ENCODE assay signal across 15 cellular contexts in the genomic region with DNA sequence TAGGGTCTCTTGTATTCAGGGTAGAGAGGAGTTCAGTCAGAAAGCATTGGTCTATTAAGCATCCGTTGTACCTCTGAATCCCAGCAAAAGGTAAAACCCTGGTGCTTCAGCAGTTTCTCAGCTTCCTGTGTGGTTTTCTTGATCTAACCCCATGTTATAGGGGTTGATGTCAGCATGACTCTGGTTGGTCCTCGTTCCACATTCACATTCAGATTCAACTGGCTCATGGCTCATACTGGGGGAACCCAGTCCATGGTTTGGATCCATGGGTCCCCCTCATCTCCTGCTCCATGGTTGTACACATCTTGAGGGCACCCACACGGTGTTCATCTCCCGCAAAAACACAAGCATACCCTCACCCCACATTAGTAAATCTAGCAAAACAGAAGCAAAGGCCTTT. TPM values are rescaled to one million over a fixed set of nuclear protein-coding genes. Genes with fewer than 3 reads are reported as not detected.
DNase-seq lines count a peak whose midpoint lies in the region; ATAC-seq and TF ChIP-seq lines count a peak whose summit lies in the region.
"Had no signal": no experiment of that assay in that cellular context is flagged by ENCODE, and none has a peak within 500 bp of the region (broad histone marks: within the 10 kb centered on the region; RNA-seq: fewer than 3 reads in every experiment).

No MANE protein-coding gene starts in this region.

- no peak overlapping the region for H3K9ac ChIP-seq in endodermal cell (ENCODE audit: extremely low read depth, low read length, poor library complexity, severe bottlenecking)
- H3K9ac ChIP-seq: KMS-11 had no signal

- H3K4me1 Mint-ChIP-seq in activated naive CD4-positive, alpha-beta T cell treated with anti-CD3 and anti-CD28 coated beads, Interleukin-2, amount 10 ng/mL, durations not matched to agents 7 days and 5 days = peaks cover 10% of the 10 kb centered on the region
- peaks cover 11% of the 10 kb centered on the region for H3K4me1 Mint-ChIP-seq in activated T-helper 1 cell treated with anti-CD3 and anti-CD28 coated beads, Interleukin-12 subunit alpha, Interleukin-12 subunit beta, Interleukin-2, Interleukin-4 antibody, amounts not matched to agents 30 ng/mL and 10 ng/mL and 1 ng/mL, durations not matched to agents 14 hours and 24 hours and 36 hours (ENCODE audit: low read depth)
- peaks cover 8% of the 10 kb centered on the region for H3K4me1 Mint-ChIP-seq in stimulated activated effector memory CD8-positive, alpha-beta T cell treated with anti-CD3 and anti-CD28 coated beads, Interleukin-12 subunit alpha, Interleukin-12 subunit beta, amount 100 ng/mL, for 72 hours
- peaks cover 12% of the 10 kb centered on the region for H3K4me1 Mint-ChIP-seq in endodermal cell

- H3K36me3 ChIP-seq in KOPT-K1 (ENCODE audit: insufficient read depth, low read length) (no peaks in the 10 kb centered on the region), BE2C (no peaks in the 10 kb centered on the region), endodermal cell (ENCODE audit: control insufficient read depth, insufficient read depth, low read length) (no peaks in the 10 kb centered on the region)

- peaks cover 26% of the 10 kb centered on the region for H3K9me3 Mint-ChIP-seq in activated naive CD4-positive, alpha-beta T cell treated with anti-CD3 and anti-CD28 coated beads, Interleukin-2, amount 10 ng/mL, durations not matched to agents 7 days and 5 days
- H3K9me3 Mint-ChIP-seq in activated T-helper 1 cell treated with anti-CD3 and anti-CD28 coated beads, Interleukin-12 subunit alpha, Interleukin-12 subunit beta, Interleukin-2, Interleukin-4 antibody, amounts not matched to agents 30 ng/mL and 10 ng/mL and 1 ng/mL, durations not matched to agents 14 hours and 24 hours and 36 hours = peaks cover 12% of the 10 kb centered on the region
- H3K9me3 Mint-ChIP-seq in stimulated activated effector memory CD8-positive, alpha-beta T cell treated with anti-CD3 and anti-CD28 coated beads, Interleukin-12 subunit alpha, Interleukin-12 subunit beta, amount 100 ng/mL, for 72 hours = peaks cover 11% of the 10 kb centered on the region
- peaks cover 82% of the 10 kb centered on the region for H3K9me3 Mint-ChIP-seq in endodermal cell

- WGBS in endodermal cell (ENCODE audit: insufficient coverage in 1 of 2, insufficient read length in 1 of 2), 2 experiments = 83 to 88% methylated on average over 2 to 4 of the region's 4 CpGs

- H3K27ac ChIP-seq in KOPT-K1 (ENCODE audit: low read depth, low read length, poor library complexity, severe bottlenecking) = peak overlapping the region; percentile 44
- H3K27ac ChIP-seq in endodermal cell (ENCODE audit: low read depth, low read length) = no peak overlapping the region
- H3K27ac ChIP-seq: KMS-11, PC-9 had no signal

- peaks cover 74% of the 10 kb centered on the region for H3K9me3 ChIP-seq in KOPT-K1 (ENCODE audit: insufficient read depth, low read length, poor library complexity, severe bottlenecking)
- peaks cover 4% of the 10 kb centered on the region for H3K9me3 ChIP-seq in BE2C
- peaks cover 58% of the 10 kb centered on the region for H3K9me3 ChIP-seq in endodermal cell (ENCODE audit: control insufficient read depth, low read length)

- H3K27me3 ChIP-seq in BE2C (no peaks in the 10 kb centered on the region), endodermal cell (ENCODE audit: control insufficient read depth, insufficient read depth, low read length, poor library complexity, severe bottlenecking) (no peaks in the 10 kb centered on the region)

- no peak for TF ChIP-seq CTCF in BE2C (IDR thresholded peaks at IDR 0.05; ENCODE audit: low read depth, low read length)
- no peak for TF ChIP-seq CTCF in endodermal cell (conservative IDR thresholded peaks at IDR 0.05)

- intact Hi-C loops in activated T-helper 1 cell treated with anti-CD3 and anti-CD28 coated beads, Interleukin-12 subunit alpha, Interleukin-12 subunit beta, Interleukin-2, Interleukin-4 antibody, amounts not matched to agents 30 ng/mL and 10 ng/mL and 1 ng/mL, durations not matched to agents 14 hours and 24 hours and 36 hours (cut with micrococcal nuclease) = no loop called here

- H3K27me3 Mint-ChIP-seq in activated naive CD4-positive, alpha-beta T cell treated with anti-CD3 and anti-CD28 coated beads, Interleukin-2, amount 10 ng/mL, durations not matched to agents 7 days and 5 days = peaks cover 10% of the 10 kb centered on the region
- no peaks in the 10 kb centered on the region for H3K27me3 Mint-ChIP-seq in activated T-helper 1 cell treated with anti-CD3 and anti-CD28 coated beads, Interleukin-12 subunit alpha, Interleukin-12 subunit beta, Interleukin-2, Interleukin-4 antibody, amounts not matched to agents 30 ng/mL and 10 ng/mL and 1 ng/mL, durations not matched to agents 14 hours and 24 hours and 36 hours (ENCODE audit: insufficient read depth)
- peaks cover 2% of the 10 kb centered on the region for H3K27me3 Mint-ChIP-seq in endodermal cell (ENCODE audit: insufficient read depth)

- peak; percentile 32 for DNase-seq in activated naive CD4-positive, alpha-beta T cell treated with anti-CD3 and anti-CD28 coated beads, Interleukin-2, amount 10 ng/mL, durations not matched to agents 7 days and 5 days
- DNase-seq in activated naive CD4-positive, alpha-beta T cell treated with anti-CD3 and anti-CD28 coated beads, Interleukin-2, amount 50 U/mL, for 16 hours = no peak
- DNase-seq in activated T-helper 1 cell treated with anti-CD3 and anti-CD28 coated beads, Interleukin-12 subunit alpha, Interleukin-12 subunit beta, Interleukin-2, Interleukin-4 antibody, amounts not matched to agents 30 ng/mL and 10 ng/mL and 1 ng/mL, durations not matched to agents 14 hours and 24 hours and 36 hours (ENCODE audit: low spot score) = peak; percentile 11
- no peak for DNase-seq in stimulated activated effector memory CD8-positive, alpha-beta T cell treated with anti-CD3 and anti-CD28 coated beads, Interleukin-12 subunit alpha, Interleukin-12 subunit beta, amount 100 ng/mL, for 72 hours (ENCODE audit: low spot score in 2 of 2)
- DNase-seq in BE2C (no peak), endodermal cell (no peak)
- DNase-seq: AML-193, NCI-H1105 treated with DMSO at 0.1 percent for 48 hours, NCI-H187 treated with DMSO at 0.1 percent for 48 hours, NCI-H446, NCI-H748 treated with DMSO at 0.1 percent for 48 hours, PC-9 had no signal

- no peaks in the 10 kb centered on the region for H3K36me3 Mint-ChIP-seq in activated naive CD4-positive, alpha-beta T cell treated with anti-CD3 and anti-CD28 coated beads, Interleukin-2, amount 10 ng/mL, durations not matched to agents 7 days and 5 days
- H3K36me3 Mint-ChIP-seq in activated T-helper 1 cell treated with anti-CD3 and anti-CD28 coated beads, Interleukin-12 subunit alpha, Interleukin-12 subunit beta, Interleukin-2, Interleukin-4 antibody, amounts not matched to agents 30 ng/mL and 10 ng/mL and 1 ng/mL, durations not matched to agents 14 hours and 24 hours and 36 hours (ENCODE audit: low read depth) = no peaks in the 10 kb centered on the region
- no peaks in the 10 kb centered on the region for H3K36me3 Mint-ChIP-seq in stimulated activated effector memory CD8-positive, alpha-beta T cell treated with anti-CD3 and anti-CD28 coated beads, Interleukin-12 subunit alpha, Interleukin-12 subunit beta, amount 100 ng/mL, for 72 hours
- H3K36me3 Mint-ChIP-seq in endodermal cell (ENCODE audit: low read depth) = peaks cover 5% of the 10 kb centered on the region
- H3K36me3 Mint-ChIP-seq: CD8-positive, alpha-beta memory T cell had no signal

- no peak overlapping the region for H3K27ac Mint-ChIP-seq in activated naive CD4-positive, alpha-beta T cell treated with anti-CD3 and anti-CD28 coated beads, Interleukin-2, amount 10 ng/mL, durations not matched to agents 7 days and 5 days
- H3K27ac Mint-ChIP-seq in activated T-helper 1 cell treated with anti-CD3 and anti-CD28 coated beads, Interleukin-12 subunit alpha, Interleukin-12 subunit beta, Interleukin-2, Interleukin-4 antibody, amounts not matched to agents 30 ng/mL and 10 ng/mL and 1 ng/mL, durations not matched to agents 14 hours and 24 hours and 36 hours = no peak overlapping the region
- H3K27ac Mint-ChIP-seq in stimulated activated effector memory CD8-positive, alpha-beta T cell treated with anti-CD3 and anti-CD28 coated beads, Interleukin-12 subunit alpha, Interleukin-12 subunit beta, amount 100 ng/mL, for 72 hours = no peak overlapping the region
- H3K27ac Mint-ChIP-seq in endodermal cell = no peak overlapping the region

- no peak overlapping the region for H3K4me3 ChIP-seq in BE2C (ENCODE audit: low read depth, low read length)
- no peak overlapping the region for H3K4me3 ChIP-seq in endodermal cell (ENCODE audit: low read length)
- H3K4me3 ChIP-seq: PC-9 had no signal

- peak; percentile 51 for ATAC-seq in stimulated activated effector memory CD8-positive, alpha-beta T cell treated with anti-CD3 and anti-CD28 coated beads, Interleukin-12 subunit alpha, Interleukin-12 subunit beta, amount 100 ng/mL, for 72 hours

- CTCF ChIA-PET in activated naive CD4-positive, alpha-beta T cell treated with anti-CD3 and anti-CD28 coated beads, Interleukin-2, amount 10 ng/mL, durations not matched to agents 7 days and 5 days (lab: Charles Lee) = no interaction called here

- H3K4me3 Mint-ChIP-seq in activated naive CD4-positive, alpha-beta T cell treated with anti-CD3 and anti-CD28 coated beads, Interleukin-2, amount 10 ng/mL, durations not matched to agents 7 days and 5 days = no peak overlapping the region
- no peak overlapping the region for H3K4me3 Mint-ChIP-seq in activated T-helper 1 cell treated with anti-CD3 and anti-CD28 coated beads, Interleukin-12 subunit alpha, Interleukin-12 subunit beta, Interleukin-2, Interleukin-4 antibody, amounts not matched to agents 30 ng/mL and 10 ng/mL and 1 ng/mL, durations not matched to agents 14 hours and 24 hours and 36 hours
- no peak overlapping the region for H3K4me3 Mint-ChIP-seq in stimulated activated effector memory CD8-positive, alpha-beta T cell treated with anti-CD3 and anti-CD28 coated beads, Interleukin-12 subunit alpha, Interleukin-12 subunit beta, amount 100 ng/mL, for 72 hours
- H3K4me3 Mint-ChIP-seq in endodermal cell = no peak overlapping the region

- no peaks in the 10 kb centered on the region for H3K4me1 ChIP-seq in BE2C
- no peaks in the 10 kb centered on the region for H3K4me1 ChIP-seq in endodermal cell (ENCODE audit: control insufficient read depth, insufficient read depth, low read length)

RNA-seq across cellular contexts. Expression of a gene that starts 47.7 kb away (rescaled TPM):
- 0.78 and 0.83 TPM in 2 replicates for total RNA-seq in activated T-helper 1 cell treated with anti-CD3 and anti-CD28 coated beads, Interleukin-12 subunit alpha, Interleukin-12 subunit beta, Interleukin-2, Interleukin-4 antibody, amounts not matched to agents 30 ng/mL and 10 ng/mL and 1 ng/mL, durations not matched to agents 14 hours and 24 hours and 36 hours
- polyA plus RNA-seq in BE2C (2012; ENCODE audit: insufficient read depth, insufficient read length, low read depth) = not detected
- under 1 TPM; 0.22 to 0.66 TPM for total RNA-seq in endodermal cell
- 0.18 TPM for polyA plus RNA-seq in endodermal cell (2013, experiment 1 of 2)
- 0.29 TPM for polyA plus RNA-seq in endodermal cell (2013, experiment 2 of 2)
- total RNA-seq: PC-9 had no signal
- polyA plus RNA-seq: CD8-positive, alpha-beta memory T cell had no signal

Comparison
In these comparisons a context has a peak if more than half of its experiments do, and no peak if none do; other contexts are left out.
1. DNase-seq: peak in activated naive CD4-positive, alpha-beta T cell treated with anti-CD3 and anti-CD28 coated beads, Interleukin-2, amount 10 ng/mL, durations not matched to agents 7 days and 5 days (single experiment) and activated T-helper 1 cell treated with anti-CD3 and anti-CD28 coated beads, Interleukin-12 subunit alpha, Interleukin-12 subunit beta, Interleukin-2, Interleukin-4 antibody, amounts not matched to agents 30 ng/mL and 10 ng/mL and 1 ng/mL, durations not matched to agents 14 hours and 24 hours and 36 hours (single experiment); none in activated naive CD4-positive, alpha-beta T cell treated with anti-CD3 and anti-CD28 coated beads, Interleukin-2, amount 50 U/mL, for 16 hours (single experiment), stimulated activated effector memory CD8-positive, alpha-beta T cell treated with anti-CD3 and anti-CD28 coated beads, Interleukin-12 subunit alpha, Interleukin-12 subunit beta, amount 100 ng/mL, for 72 hours (0 of 2), BE2C (single experiment) and endodermal cell (single experiment).